ENCODE assay signal across 24 cellular contexts in the genomic region with DNA sequence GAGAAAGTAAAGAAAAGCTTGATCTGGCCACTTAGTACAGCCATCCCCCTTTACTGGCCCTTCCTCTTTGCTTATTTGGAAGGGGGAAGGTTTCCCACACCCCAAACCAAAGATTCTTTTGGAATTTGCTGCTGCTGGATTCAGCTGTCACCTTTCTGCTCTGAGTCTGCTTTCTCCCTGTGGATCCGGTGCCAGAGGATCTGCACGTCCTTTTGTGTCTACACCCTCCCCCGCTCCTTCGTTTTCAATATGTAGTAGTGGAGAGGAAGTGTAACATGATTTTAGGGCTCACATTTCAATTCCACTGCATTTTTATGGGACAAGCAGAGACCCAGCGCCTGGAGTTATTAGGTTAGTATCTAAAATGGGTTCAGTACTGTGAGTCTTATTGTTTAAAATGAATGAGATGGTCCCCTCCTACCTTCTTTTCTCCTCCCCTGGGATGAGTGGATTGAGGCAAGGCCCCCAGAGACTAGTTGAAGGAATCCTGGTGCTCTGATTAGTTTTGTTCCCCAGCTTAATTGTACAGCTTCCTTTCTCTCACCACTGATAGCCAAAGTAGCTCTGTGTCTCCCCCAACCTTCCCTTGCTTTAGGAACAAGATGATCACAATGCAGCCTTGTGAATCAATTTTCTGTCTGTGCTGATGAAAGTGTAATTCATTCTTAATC. TPM values are rescaled to one million over a fixed set of nuclear protein-coding genes. Genes with fewer than 3 reads are reported as not detected.
DNase-seq lines count a peak whose midpoint lies in the region; ATAC-seq and TF ChIP-seq lines count a peak whose summit lies in the region.
"Had no signal": no experiment of that assay in that cellular context is flagged by ENCODE, and none has a peak within 500 bp of the region (broad histone marks: within the 10 kb centered on the region; RNA-seq: fewer than 3 reads in every experiment).

No MANE protein-coding gene starts in this region.

- H3K4me3 Mint-ChIP-seq in brain: peak overlapping the region; percentile 7 to 65 (median 55)
- H3K4me3 Mint-ChIP-seq in naive thymus-derived CD4-positive, alpha-beta T cell: no peak overlapping the region
- H3K4me3 Mint-ChIP-seq in activated T-cell treated with anti-CD3 and anti-CD28 coated beads, Interleukin-2, amount 50 U/mL, for 24 hours: no peak overlapping the region
- H3K4me3 Mint-ChIP-seq: activated B cell treated with CpG ODN at 0.5 μM for 24 hours; activated CD8-positive, alpha-beta T cell treated with anti-CD3 and anti-CD28 coated beads, Interleukin-2, amount 10 ng/mL, durations not matched to agents 7 days and 5 days; activated naive CD4-positive, alpha-beta T cell treated with anti-CD3 and anti-CD28 coated beads, Interleukin-2, amount 50 U/mL, for 24 hours; activated T-cell treated with anti-CD3 and anti-CD28 coated beads, Interleukin-2, amount 50 U/mL, for 4 hours; CD4-positive, alpha-beta memory T cell; stimulated activated memory B cell treated with anti-CD40 and anti-IgM and Interleukin-4, amounts not matched to agents 10 μg/mL and 1 μg/mL and 100 μg/mL, for 72 hours; T-helper 2 cell treated with Interferon-gamma antibody and Interleukin-4, amounts not matched to agents 5 μg/mL and 100 μg/mL, for 36 hours had no signal

- peaks cover 4 to 25% of the 10 kb centered on the region in 2 experiments; a peak in 3 of 4 replicates for H3K79me1 ChIP-seq in IMR-90 (ENCODE audit: low read depth in 1 of 2, low read length in 2 of 2)

- H3K9me3 ChIP-seq in BLaER1 (no peaks in the 10 kb centered on the region), IMR-90 (ENCODE audit: control insufficient read depth, insufficient read depth, low read length) (no peaks in the 10 kb centered on the region), upper lobe of right lung (no peaks in the 10 kb centered on the region)
- H3K9me3 ChIP-seq in naive thymus-derived CD4-positive, alpha-beta T cell (ENCODE audit: control insufficient read depth in 2 of 3, low read length in 3 of 3): no peaks in the 10 kb centered on the region
- H3K9me3 ChIP-seq: body of pancreas, right atrium auricular region, SJSA1, thoracic aorta had no signal

- H4K5ac ChIP-seq in IMR-90 (ENCODE audit: low read depth, low read length): no peak overlapping the region

- no peaks in the 10 kb centered on the region for H3K27me3 Mint-ChIP-seq in brain
- H3K27me3 Mint-ChIP-seq in naive thymus-derived CD4-positive, alpha-beta T cell: no peaks in the 10 kb centered on the region
- no peaks in the 10 kb centered on the region for H3K27me3 Mint-ChIP-seq in activated T-cell treated with anti-CD3 and anti-CD28 coated beads, Interleukin-2, amount 50 U/mL, for 24 hours
- H3K27me3 Mint-ChIP-seq: activated B cell treated with CpG ODN at 0.5 μM for 24 hours; activated naive CD4-positive, alpha-beta T cell treated with anti-CD3 and anti-CD28 coated beads, Interleukin-2, amount 50 U/mL, for 24 hours; CD4-positive, alpha-beta memory T cell; stimulated activated memory B cell treated with anti-CD40 and anti-IgM and Interleukin-4, amounts not matched to agents 10 μg/mL and 1 μg/mL and 100 μg/mL, for 72 hours had no signal

- DNase-seq in IMR-90 (no peak), upper lobe of right lung (no peak)
- DNase-seq in naive thymus-derived CD4-positive, alpha-beta T cell: no peak
- DNase-seq in activated T-cell treated with anti-CD3 and anti-CD28 coated beads, Interleukin-2, amount 50 U/mL, for 24 hours: no peak
- DNase-seq: activated B cell treated with CpG ODN at 0.5 μM for 24 hours, NCI-H187 treated with DMSO at 0.1 percent for 48 hours had no signal

- H3K4me1 ChIP-seq in BLaER1 (peaks cover 60% of the 10 kb centered on the region), IMR-90 (ENCODE audit: control insufficient read depth, insufficient read depth, low read length) (0 out of 2 replicates have a peak, but pooled peaks cover 2% of the 10 kb centered on the region), upper lobe of right lung (no peaks in the 10 kb centered on the region)
- H3K4me1 ChIP-seq in naive thymus-derived CD4-positive, alpha-beta T cell (ENCODE audit: control insufficient read depth in 2 of 2, insufficient read depth in 2 of 2, low read length in 2 of 2): peaks cover 0 to 5% of the 10 kb centered on the region in 2 donors
- H3K4me1 ChIP-seq: body of pancreas, right atrium auricular region, SJSA1 had no signal

- H3K14ac ChIP-seq in IMR-90 (replicated peaks; ENCODE audit: low read depth, low read length): no peak overlapping the region

- H3K27ac ChIP-seq in BLaER1 (no peak overlapping the region), IMR-90 (ENCODE audit: insufficient read depth, low read length) (no peak overlapping the region), upper lobe of right lung (no peak overlapping the region)
- H3K27ac ChIP-seq in naive thymus-derived CD4-positive, alpha-beta T cell (ENCODE audit: low read depth, low read length): no peak overlapping the region
- H3K27ac ChIP-seq: body of pancreas, coronary artery, KMS-11, right atrium auricular region, SJSA1, thoracic aorta had no signal

- H3K27ac Mint-ChIP-seq in brain: peak overlapping the region; percentile 47 to 97 (median 75)
- peak overlapping the region in 7 of 9 donors; percentile 1 to 67 (median 31) for H3K27ac Mint-ChIP-seq in naive thymus-derived CD4-positive, alpha-beta T cell
- no peak overlapping the region for H3K27ac Mint-ChIP-seq in activated T-cell treated with anti-CD3 and anti-CD28 coated beads, Interleukin-2, amount 50 U/mL, for 24 hours
- H3K27ac Mint-ChIP-seq: activated B cell treated with CpG ODN at 0.5 μM for 24 hours; activated CD8-positive, alpha-beta T cell treated with anti-CD3 and anti-CD28 coated beads, Interleukin-2, amount 10 ng/mL, durations not matched to agents 7 days and 5 days; activated naive CD4-positive, alpha-beta T cell treated with anti-CD3 and anti-CD28 coated beads, Interleukin-2, amount 50 U/mL, for 24 hours; stimulated activated memory B cell treated with anti-CD40 and anti-IgM and Interleukin-4, amounts not matched to agents 10 μg/mL and 1 μg/mL and 100 μg/mL, for 72 hours; T-helper 2 cell treated with Interferon-gamma antibody and Interleukin-4, amounts not matched to agents 5 μg/mL and 100 μg/mL, for 36 hours had no signal

- BruUV-seq in IMR-90 (replicated peaks; lab: Mats Ljungman, UMichigan): no TSS peak

- H4K91ac ChIP-seq in IMR-90 (ENCODE audit: insufficient read depth, low read depth, low read length): no peak overlapping the region

- H4K20me1 ChIP-seq in BLaER1: peaks cover 35% of the 10 kb centered on the region; the same call in 1 of the 2 replicates
- peaks cover 9% of the 10 kb centered on the region for H4K20me1 ChIP-seq in IMR-90 (ENCODE audit: insufficient read depth, low read length)

- dilution Hi-C loops in IMR-90 (cut with HindIII; ENCODE audit: low sequenced_read_pairs, unreplicated experiment): loop anchor here (25.0 kb wide), 1 partner anchor 348 kb away; no protein-coding TSS in a partner anchor

- CTCF ChIA-PET in IMR-90 (lab: Yijun Ruan, JAX): interaction anchor here (0.7 to 1.8 kb wide), 11 partner anchors 8 to 767 kb away, joined by 3 to 9 read pairs (median 4); no protein-coding TSS in a partner anchor
- CTCF ChIA-PET in naive thymus-derived CD4-positive, alpha-beta T cell (lab: Charles Lee): interaction anchor here (1.0 to 1.1 kb wide), 2 partner anchors 10 to 316 kb away, joined by 3 read pairs; no protein-coding TSS in a partner anchor

- TF ChIP-seq CTCF in IMR-90 (conservative IDR thresholded peaks at IDR 0.05; ENCODE audit: low read depth, low read length) (no peak), brain (conservative IDR thresholded peaks at IDR 0.05) (no peak), upper lobe of right lung (IDR thresholded peaks at IDR 0.05) (no peak)

- in situ Hi-C loops in IMR-90 (cut with MboI; ENCODE audit: low sequenced_read_pairs): no loop called here

- no peak overlapping the region for H3K4me3 ChIP-seq in BLaER1
- H3K4me3 ChIP-seq in IMR-90 (ENCODE audit: insufficient read depth, low read depth, low read length): no peak overlapping the region
- no peak overlapping the region for H3K4me3 ChIP-seq in naive thymus-derived CD4-positive, alpha-beta T cell (ENCODE audit: low read length)
- H3K4me3 ChIP-seq in upper lobe of right lung: no peak overlapping the region
- H3K4me3 ChIP-seq: body of pancreas, coronary artery, right atrium auricular region, SJSA1, thoracic aorta had no signal

- POLR2A ChIA-PET in IMR-90 (lab: Charles Lee; ENCODE audit: unreplicated experiment): no interaction called here
- POLR2A ChIA-PET in naive thymus-derived CD4-positive, alpha-beta T cell (lab: Charles Lee): no interaction called here

- H3K4me2 ChIP-seq in BLaER1 (0 out of 2 replicates have a peak overlapping the region, but pooled peaks have one; percentile 19), IMR-90 (ENCODE audit: low read depth, low read length) (peak overlapping the region; percentile 19; the same call in 1 of the 2 replicates)
- H3K4me2 ChIP-seq: KMS-11 had no signal

- no peak for TF ChIP-seq POLR2A in IMR-90 (IDR thresholded peaks at IDR 0.05; ENCODE audit: low read depth, low read length)

- H3K9ac ChIP-seq in BLaER1 (no peak overlapping the region), IMR-90 (ENCODE audit: low read depth, low read length) (no peak overlapping the region)
- H3K9ac ChIP-seq: KMS-11 had no signal

- WGBS in IMR-90 (ENCODE audit: extremely low coverage in 2 of 2, insufficient read length in 1 of 2), 2 experiments: no CpG with 5 or more reads among the region's 5 CpGs

- peaks cover 63% of the 10 kb centered on the region for H3K4me1 Mint-ChIP-seq in brain
- peaks cover 0 to 38% (median 7%) of the 10 kb centered on the region in 7 donors for H3K4me1 Mint-ChIP-seq in naive thymus-derived CD4-positive, alpha-beta T cell
- H3K4me1 Mint-ChIP-seq in activated T-cell treated with anti-CD3 and anti-CD28 coated beads, Interleukin-2, amount 50 U/mL, for 24 hours (ENCODE audit: low read depth): no peaks in the 10 kb centered on the region
- H3K4me1 Mint-ChIP-seq: activated B cell treated with CpG ODN at 0.5 μM for 24 hours; stimulated activated memory B cell treated with anti-CD40 and anti-IgM and Interleukin-4, amounts not matched to agents 10 μg/mL and 1 μg/mL and 100 μg/mL, for 72 hours had no signal

- no peak overlapping the region for H4K8ac ChIP-seq in IMR-90 (ENCODE audit: low read depth in 2 of 2, low read length in 2 of 2)

- no peak overlapping the region for H2BK5ac ChIP-seq in IMR-90 (ENCODE audit: low read depth, low read length, poor library complexity, severe bottlenecking)

- no peaks in the 10 kb centered on the region for H3K9me1 ChIP-seq in IMR-90 (ENCODE audit: insufficient read depth, low read length)

- no peak overlapping the region for H2BK15ac ChIP-seq in IMR-90 (ENCODE audit: low read depth, low read length)

- H2AFZ ChIP-seq in IMR-90 (replicated peaks; ENCODE audit: low read length, poor library complexity): no peak overlapping the region

- H2BK120ac ChIP-seq in IMR-90 (ENCODE audit: low read depth, low read length): no peak overlapping the region

- H3K4ac ChIP-seq in IMR-90 (ENCODE audit: low read depth, low read length): no peak overlapping the region

- no peak overlapping the region for H2AK9ac ChIP-seq in IMR-90 (replicated peaks; ENCODE audit: low read depth, low read length, poor library complexity)

- H3K9me3 Mint-ChIP-seq in brain: no peaks in the 10 kb centered on the region
- H3K9me3 Mint-ChIP-seq in naive thymus-derived CD4-positive, alpha-beta T cell: no peaks in the 10 kb centered on the region
- H3K9me3 Mint-ChIP-seq in activated T-cell treated with anti-CD3 and anti-CD28 coated beads, Interleukin-2, amount 50 U/mL, for 24 hours: no peaks in the 10 kb centered on the region
- H3K9me3 Mint-ChIP-seq: activated B cell treated with CpG ODN at 0.5 μM for 24 hours; activated naive CD4-positive, alpha-beta T cell treated with anti-CD3 and anti-CD28 coated beads, Interleukin-2, amount 50 U/mL, for 24 hours; activated T-cell treated with anti-CD3 and anti-CD28 coated beads, Interleukin-2, amount 50 U/mL, for 4 hours; CD4-positive, alpha-beta memory T cell; stimulated activated memory B cell treated with anti-CD40 and anti-IgM and Interleukin-4, amounts not matched to agents 10 μg/mL and 1 μg/mL and 100 μg/mL, for 72 hours; T-helper 2 cell treated with Interferon-gamma antibody and Interleukin-4, amounts not matched to agents 5 μg/mL and 100 μg/mL, for 36 hours had no signal

- H3K23ac ChIP-seq in IMR-90 (ENCODE audit: low read depth, low read length): no peak overlapping the region

- TF ChIP-seq RAD21 in IMR-90 (IDR thresholded peaks at IDR 0.05; ENCODE audit: low read length): no peak

- peaks cover 11% of the 10 kb centered on the region for H3K36me3 Mint-ChIP-seq in brain
- H3K36me3 Mint-ChIP-seq in naive thymus-derived CD4-positive, alpha-beta T cell: peaks cover 0 to 32% (median 3%) of the 10 kb centered on the region in 5 donors
- H3K36me3 Mint-ChIP-seq in activated T-cell treated with anti-CD3 and anti-CD28 coated beads, Interleukin-2, amount 50 U/mL, for 24 hours (ENCODE audit: low read depth): peaks cover 54% of the 10 kb centered on the region
- H3K36me3 Mint-ChIP-seq: activated naive CD4-positive, alpha-beta T cell treated with anti-CD3 and anti-CD28 coated beads, Interleukin-2, amount 50 U/mL, for 24 hours had no signal

- H3K27me3 ChIP-seq in BLaER1 (no peaks in the 10 kb centered on the region), IMR-90 (ENCODE audit: control insufficient read depth, insufficient read depth, low read length) (no peaks in the 10 kb centered on the region), upper lobe of right lung (no peaks in the 10 kb centered on the region)
- no peaks in the 10 kb centered on the region for H3K27me3 ChIP-seq in naive thymus-derived CD4-positive, alpha-beta T cell (ENCODE audit: control insufficient read depth in 2 of 2, insufficient read depth in 2 of 2, low read length in 2 of 2)
- H3K27me3 ChIP-seq: body of pancreas, right atrium auricular region, SJSA1 had no signal

- no peak overlapping the region for H2AK5ac ChIP-seq in IMR-90 (ENCODE audit: low read depth, low read length)

- no peak overlapping the region for H2BK20ac ChIP-seq in IMR-90 (ENCODE audit: low read depth, low read length)

- peaks cover 87% of the 10 kb centered on the region for H3K36me3 ChIP-seq in BLaER1
- peaks cover 40% of the 10 kb centered on the region for H3K36me3 ChIP-seq in IMR-90 (ENCODE audit: control insufficient read depth, insufficient read depth, low read length)
- peaks cover 0 to 69% (median 3%) of the 10 kb centered on the region in 3 experiments for H3K36me3 ChIP-seq in naive thymus-derived CD4-positive, alpha-beta T cell (ENCODE audit: control insufficient read depth in 2 of 3, insufficient read depth in 3 of 3, low read length in 3 of 3)
- peaks cover 29% of the 10 kb centered on the region for H3K36me3 ChIP-seq in upper lobe of right lung
- H3K36me3 ChIP-seq: right atrium auricular region had no signal

- ATAC-seq in IMR-90 (ENCODE audit: low read depth) (peak; percentile 31), GM21576 (IDR thresholded peaks at IDR 0.05; ENCODE audit: unreplicated experiment) (no peak), upper lobe of right lung (no peak), GM18867 (IDR thresholded peaks at IDR 0.05; ENCODE audit: unreplicated experiment) (no peak)
- ATAC-seq in naive thymus-derived CD4-positive, alpha-beta T cell: no peak
- ATAC-seq: activated CD8-positive, alpha-beta T cell treated with anti-CD3 and anti-CD28 coated beads, Interleukin-2, amount 10 ng/mL, durations not matched to agents 7 days and 5 days; activated T-cell treated with anti-CD3 and anti-CD28 coated beads, Interleukin-2, amount 50 U/mL, for 4 hours; stimulated activated memory B cell treated with anti-CD40 and anti-IgM and Interleukin-4, amounts not matched to agents 10 μg/mL and 1 μg/mL and 100 μg/mL, for 72 hours had no signal

- no peak overlapping the region for H3K18ac ChIP-seq in IMR-90 (ENCODE audit: low read depth, low read length)

- H3K56ac ChIP-seq in IMR-90 (ENCODE audit: extremely low read depth, insufficient read depth, low read length): no peak overlapping the region

- intact Hi-C loops in IMR-90 (cut with micrococcal nuclease) (loop anchor here (1.0 kb wide), 1 partner anchor 400 kb away; no protein-coding TSS in a partner anchor), upper lobe of right lung (cut with DNase I) (no loop called here)
- intact Hi-C loops in naive thymus-derived CD4-positive, alpha-beta T cell (cut with micrococcal nuclease): loop anchor here (1.0 kb wide), 1 partner anchor 316 kb away; no protein-coding TSS in a partner anchor

RNA-seq across cellular contexts. Expression of gene CABP7, which starts 30.5 kb away (rescaled TPM):
- total RNA-seq in IMR-90 (2012; rRNA removed) (under 0.01 TPM in 2 replicates), upper lobe of right lung (not detected)
- polyA plus RNA-seq in IMR-90 (2012; rRNA removed) (0.03 and 0.06 TPM in 2 replicates), brain (ENCODE audit: insufficient read depth, low read depth, low replicate concordance) (1.6 TPM)
- 0.07 and 0.11 TPM in 2 replicates for polyA plus RNA-seq in IMR-90 (2012; cell fraction: cytosol; rRNA removed)
- polyA plus RNA-seq in IMR-90 (2012; cell fraction: nucleus; rRNA removed; ENCODE audit: low replicate concordance): 0.05 TPM in 2 replicates
- total RNA-seq in naive thymus-derived CD4-positive, alpha-beta T cell: under 1 TPM in 3 of 5 experiments, not detected in 2; 0.07 to 0.42 (median 0.22) TPM
- polyA plus RNA-seq in naive thymus-derived CD4-positive, alpha-beta T cell: under 1 TPM in 1 of 2 donors, not detected in 1; 0.12 TPM
- total RNA-seq: activated CD8-positive, alpha-beta T cell treated with anti-CD3 and anti-CD28 coated beads, Interleukin-2, amount 10 ng/mL, durations not matched to agents 7 days and 5 days; CD4-positive, alpha-beta memory T cell; fibroblast of villous mesenchyme; mesenteric fat pad; right atrium auricular region; SJSA1 had no signal

Comparison
In these comparisons a context has a peak if more than half of its experiments do, and no peak if none do; other contexts are left out.
1. H3K4me3 Mint-ChIP-seq: peak in brain (5 of 5); none in naive thymus-derived CD4-positive, alpha-beta T cell (0 of 10) and activated T-cell treated with anti-CD3 and anti-CD28 coated beads, Interleukin-2, amount 50 U/mL, for 24 hours (single experiment).